20 cellular contexts compared by ENCODE assay signal in genomic region chr20:15523431-15523830, GRCh38.
A peak's percentile ranks its signal among the peaks of the same experiment; 100 is the strongest.
DNase-seq lines count a peak whose midpoint lies in the region; ATAC-seq, FAIRE-seq and TF ChIP-seq lines count a peak whose summit lies in the region.
"Had no signal": no experiment of that assay in that cellular context is flagged by ENCODE, and none has a peak within 500 bp of the region (broad histone marks: within the 10 kb centered on the region; RNA-seq: fewer than 3 reads in every experiment).

No MANE protein-coding gene starts in this region.

- H3K79me2 ChIP-seq in GM23338 (replicated peaks; ENCODE audit: insufficient read depth), result no peaks in the 10 kb centered on the region

- no peaks in the 10 kb centered on the region for H3K27me3 ChIP-seq in GM23338 (ENCODE audit: insufficient read depth)
- H3K27me3 ChIP-seq in dorsolateral prefrontal cortex, result no peaks in the 10 kb centered on the region
- H3K27me3 ChIP-seq: BLaER1 had no signal

- H3K36me3 ChIP-seq in GM23338 (ENCODE audit: insufficient read depth), result no peaks in the 10 kb centered on the region
- H3K36me3 ChIP-seq: BLaER1, HAP-1 had no signal

- FAIRE-seq in H54 (lab: Jason Lieb, UNC), result no peak
- FAIRE-seq: GM12891, GM18507, H1 had no signal

- H3K4me2 ChIP-seq in GM23338, result no peak overlapping the region
- H3K4me2 ChIP-seq: BLaER1 had no signal

- no peaks in the 10 kb centered on the region for H3K9me3 Mint-ChIP-seq in GM23338

- no peaks in the 10 kb centered on the region for H3F3A ChIP-seq in GM23338 (replicated peaks; ENCODE audit: low read depth)

- no peaks in the 10 kb centered on the region for H3K4me1 Mint-ChIP-seq in GM23338
- H3K4me1 Mint-ChIP-seq: B cell; CD4-positive, CD25-positive, alpha-beta regulatory T cell had no signal

- H3K4me3 Mint-ChIP-seq in GM23338, result no peak overlapping the region
- H3K4me3 Mint-ChIP-seq: B cell; CD4-positive, CD25-positive, alpha-beta regulatory T cell; CD8-positive, alpha-beta T cell; HFFc6 had no signal

- no peaks in the 10 kb centered on the region for H3K36me3 Mint-ChIP-seq in GM23338 (ENCODE audit: low read depth)
- H3K36me3 Mint-ChIP-seq: CD4-positive, CD25-positive, alpha-beta regulatory T cell; CD8-positive, alpha-beta T cell had no signal

- DNase-seq in GM23338 (ENCODE audit: low spot score), result no peak
- DNase-seq in M059J (ENCODE audit: low read depth), result peak; percentile 6
- DNase-seq in dorsolateral prefrontal cortex, result no peak
- no peak for DNase-seq in H54 (ENCODE audit: insufficient read length, low spot score)
- DNase-seq in DMS153 treated with DMSO at 0.1 percent for 48 hours (lab: John Stamatoyannopoulos, UW; ENCODE audit: unreplicated experiment), result no peak
- DNase-seq: Caco-2; CD4-positive, CD25-positive, alpha-beta regulatory T cell; CD8-positive, alpha-beta T cell; DMS153; DMS79 treated with DMSO at 0.1 percent for 48 hours; GF-D8; HFFc6 had no signal

- TF ChIP-seq POLR2A in H54 (IDR thresholded peaks at IDR 0.05; ENCODE audit: low read depth, low read length), result no peak

- H3K27me3 Mint-ChIP-seq in GM23338 (ENCODE audit: insufficient read depth, low read depth, poor library complexity), result peaks cover 1% of the 10 kb centered on the region
- H3K27me3 Mint-ChIP-seq: B cell; CD4-positive, CD25-positive, alpha-beta regulatory T cell had no signal

- H3K4me1 ChIP-seq in GM23338 (ENCODE audit: insufficient read depth), result no peaks in the 10 kb centered on the region
- H3K4me1 ChIP-seq: Caco-2, HAP-1 had no signal

- H3K9me2 ChIP-seq in GM23338 (ENCODE audit: insufficient read depth), result peaks cover 3% of the 10 kb centered on the region; the same call in 1 of the 2 replicates

- H3K4me3 ChIP-seq in GM23338 (no peak overlapping the region), dorsolateral prefrontal cortex (no peak overlapping the region)
- H3K4me3 ChIP-seq: BLaER1, HAP-1 had no signal

- ATAC-seq in GM23338, result no peak
- no peak for ATAC-seq in HG02973 (IDR thresholded peaks at IDR 0.05; ENCODE audit: unreplicated experiment)
- ATAC-seq: CD8-positive, alpha-beta T cell had no signal

- H4K20me1 ChIP-seq in GM23338 (replicated peaks; ENCODE audit: insufficient read depth), result no peaks in the 10 kb centered on the region
- H4K20me1 ChIP-seq: BLaER1 had no signal

- H2AFZ ChIP-seq in GM23338, result peak overlapping the region; percentile 56; the same call in 1 of the 2 replicates

- H3K27ac Mint-ChIP-seq in GM23338, result no peak overlapping the region
- H3K27ac Mint-ChIP-seq: B cell; CD4-positive, CD25-positive, alpha-beta regulatory T cell; CD8-positive, alpha-beta T cell; HFFc6 had no signal

- H3K27ac ChIP-seq in GM23338 (ENCODE audit: low read depth) (no peak overlapping the region), dorsolateral prefrontal cortex (peak overlapping the region in 30 of 59 donors; percentile 0 to 66 (median 20))
- H3K27ac ChIP-seq: BLaER1, C4-2B had no signal

- TF ChIP-seq CTCF in GM23338 (conservative IDR thresholded peaks at IDR 0.05; ENCODE audit: low read depth in 2 of 2) (no peak), dorsolateral prefrontal cortex (IDR thresholded peaks at IDR 0.05 in 54 of 56, conservative IDR thresholded peaks at IDR 0.05 in 2 of 56; ENCODE audit: low read depth in 1 of 56, partially characterized antibody in 56 of 56) (no peak)

- intact Hi-C loops in dorsolateral prefrontal cortex (cut with DNase I), result no loop called here

TF ChIP-seq in GM23338, 12 proteins besides CTCF, POLR2A, EP300 and RAD21 (continues in another document):
- TF ChIP-seq EZH2 (IDR thresholded peaks at IDR 0.05; ENCODE audit: low read depth, unreplicated experiment) (no peak), ZNF331 (CRISPR knock-in tag; IDR thresholded peaks at IDR 0.05; ENCODE audit: low read depth) (no peak), JUNB (IDR thresholded peaks at IDR 0.05; ENCODE audit: unreplicated experiment) (no peak), EZH2phosphoT487 (IDR thresholded peaks at IDR 0.05; ENCODE audit: unreplicated experiment) (no peak), ZNF462 (CRISPR knock-in tag; IDR thresholded peaks at IDR 0.05) (no peak), REST (IDR thresholded peaks at IDR 0.05; ENCODE audit: unreplicated experiment) (no peak), ZNF114 (CRISPR knock-in tag; IDR thresholded peaks at IDR 0.05) (no peak), NANOG (IDR thresholded peaks at IDR 0.05; ENCODE audit: borderline replicate concordance) (no peak), CREB1 (CRISPR knock-in tag; IDR thresholded peaks at IDR 0.05; ENCODE audit: low read depth) (no peak), STAT1 (IDR thresholded peaks at IDR 0.05; ENCODE audit: unreplicated experiment) (no peak)
